Comparison of ENCODE assay signal across 3 cellular contexts in the genomic region with DNA sequence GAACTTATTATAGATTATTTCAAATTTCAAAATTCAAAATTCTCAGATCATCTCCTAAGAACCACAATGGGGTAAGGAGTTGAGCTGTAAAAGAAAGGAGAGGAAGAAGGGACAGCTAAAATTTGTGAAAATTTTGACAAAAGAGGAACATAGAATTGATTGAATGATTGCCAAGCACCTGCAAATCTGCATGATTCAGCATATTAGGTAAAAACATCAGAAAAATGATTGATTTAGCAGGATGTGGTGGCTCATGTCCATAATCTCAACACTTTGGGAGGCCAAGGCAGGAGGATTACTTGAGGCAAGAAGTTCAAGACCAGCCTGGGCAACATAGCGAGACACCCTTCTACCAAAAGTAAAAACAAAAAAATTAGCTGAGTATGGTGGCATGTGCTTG.
A peak's percentile ranks its signal among the peaks of the same experiment; 100 is the strongest.
TF ChIP-seq lines count a peak whose summit lies in the region.

No MANE protein-coding gene starts in this region.

TF ChIP-seq in HepG2, 621 proteins besides CTCF, POLR2A, EP300 and RAD21:
- TF ChIP-seq ZNF20 (CRISPR knock-in tag; IDR thresholded peaks at IDR 0.05): no peak
- TF ChIP-seq ZFP41 (CRISPR knock-in tag; IDR thresholded peaks at IDR 0.05; ENCODE audit: borderline replicate concordance): no peak
- peak; percentile 24; the same call in 1 of the 2 replicates for TF ChIP-seq NFE2L2 (IDR thresholded peaks at IDR 0.05; ENCODE audit: low read length)
- no peak for TF ChIP-seq KLF9 (CRISPR knock-in tag; IDR thresholded peaks at IDR 0.05; ENCODE audit: low read depth)
- peak; percentile 29 to 65 for TF ChIP-seq MAFK (conservative IDR thresholded peaks at IDR 0.05 in 1 of 2, IDR thresholded peaks at IDR 0.05 in 1 of 2; ENCODE audit: low read length in 2 of 2)
- TF ChIP-seq, protein P1, sequence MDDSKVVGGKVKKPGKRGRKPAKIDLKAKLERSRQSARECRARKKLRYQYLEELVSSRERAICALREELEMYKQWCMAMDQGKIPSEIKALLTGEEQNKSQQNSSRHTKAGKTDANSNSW (CRISPR knock-in tag; IDR thresholded peaks at IDR 0.05; ENCODE audit: borderline replicate concordance): no peak
- no peak for TF ChIP-seq CBX5 (CRISPR knock-in tag; IDR thresholded peaks at IDR 0.05; ENCODE audit: borderline replicate concordance)
- no peak for TF ChIP-seq ZNF33B (CRISPR knock-in tag; IDR thresholded peaks at IDR 0.05)

TF ChIP-seq in IMR-90, 13 proteins besides CTCF, POLR2A, EP300 and RAD21:
- TF ChIP-seq FOS (IDR thresholded peaks at IDR 0.05; ENCODE audit: low read depth, low read length): no peak
- 0 out of 2 replicates have a peak, but pooled peaks have one; percentile 7 for TF ChIP-seq MAFK (IDR thresholded peaks at IDR 0.05; ENCODE audit: low read depth, low read length)

TF ChIP-seq in WTC11, 78 proteins besides CTCF, POLR2A, EP300 and RAD21:
- TF ChIP-seq TP53 (CRISPR knock-in tag; IDR thresholded peaks at IDR 0.05): no peak
- no peak for TF ChIP-seq ZBTB21 (CRISPR knock-in tag; IDR thresholded peaks at IDR 0.05; ENCODE audit: borderline replicate concordance)
- TF ChIP-seq ZNF121 (CRISPR knock-in tag; IDR thresholded peaks at IDR 0.05): peak; percentile 51; the same call in 1 of the 2 replicates
- TF ChIP-seq EMX1 (CRISPR knock-in tag; IDR thresholded peaks at IDR 0.05): no peak
- no peak for TF ChIP-seq ATF1 (CRISPR knock-in tag; IDR thresholded peaks at IDR 0.05)
